Comparison of ENCODE assay signal across 12 cellular contexts in genomic region chr5:36494756-36495637, GRCh38.
DNase-seq lines count a peak whose midpoint lies in the region; ATAC-seq and TF ChIP-seq lines count a peak whose summit lies in the region.
"Had no signal": no experiment of that assay in that cellular context is flagged by ENCODE, and none has a peak within 500 bp of the region (broad histone marks: within the 10 kb centered on the region; RNA-seq: fewer than 3 reads in every experiment).

No MANE protein-coding gene starts in this region.

- H3K36me3 ChIP-seq in sigmoid colon (no peaks in the 10 kb centered on the region), ascending aorta (no peaks in the 10 kb centered on the region)
- H3K36me3 ChIP-seq: Peyer's patch had no signal

- WGBS in sigmoid colon, 2 donors: 57 to 73% methylated on average over 6 of the region's 6 CpGs

- no peak for TF ChIP-seq CTCF in foreskin keratinocyte (conservative IDR thresholded peaks at IDR 0.05)
- TF ChIP-seq CTCF in sigmoid colon (IDR thresholded peaks at IDR 0.05): no peak
- no peak for TF ChIP-seq CTCF in ascending aorta (IDR thresholded peaks at IDR 0.05)

- H3K4me3 ChIP-seq in sigmoid colon (no peak overlapping the region), ascending aorta (no peak overlapping the region)
- H3K4me3 ChIP-seq: Peyer's patch had no signal

- peaks cover 26% of the 10 kb centered on the region for H3K4me1 ChIP-seq in foreskin keratinocyte
- peaks cover 0 to 22% (median 21%) of the 10 kb centered on the region in 4 donors for H3K4me1 ChIP-seq in sigmoid colon
- H3K4me1 ChIP-seq in ascending aorta: no peaks in the 10 kb centered on the region
- H3K4me1 ChIP-seq: parathyroid adenoma, Peyer's patch had no signal

- peak; percentile 4 for DNase-seq in GM04504 (ENCODE audit: low read depth)
- DNase-seq in amniotic epithelial cell (ENCODE audit: low read depth): peak; percentile 11
- DNase-seq in foreskin keratinocyte: peak; percentile 33 to 69
- DNase-seq in sigmoid colon: peak; percentile 84
- no peak for DNase-seq in ascending aorta (ENCODE audit: low spot score in 2 of 2)
- DNase-seq in cardiac septum (ENCODE audit: low spot score): no peak
- DNase-seq in amniotic stem cell (lab: John Stamatoyannopoulos, UW): no peak
- DNase-seq: effector memory CD8-positive, alpha-beta T cell; Peyer's patch had no signal

- intact Hi-C loops in sigmoid colon (cut with DNase I): loop anchor here (10.0 kb wide), 1 partner anchor 380 kb away; the partner anchor contains the start of gene NIPBL
- intact Hi-C loops in ascending aorta (cut with DNase I): no loop called here
- intact Hi-C loops in cardiac septum (cut with DNase I): no loop called here

- no peak overlapping the region for H3K27ac ChIP-seq in foreskin keratinocyte
- peak overlapping the region; percentile 57 to 78 (median 68) for H3K27ac ChIP-seq in sigmoid colon
- H3K27ac ChIP-seq in ascending aorta: no peak overlapping the region
- H3K27ac ChIP-seq: parathyroid adenoma had no signal

- ATAC-seq in foreskin keratinocyte: peak; percentile 5
- ATAC-seq in activated CD4-positive, CD25-positive, alpha-beta regulatory T cell treated with anti-CD3 and anti-CD28 coated beads, Interleukin-2, amount 50 U/mL, for 24 hours: no peak
- ATAC-seq: effector memory CD8-positive, alpha-beta T cell; stimulated activated memory B cell treated with anti-CD40 and anti-IgM and Interleukin-4, amounts not matched to agents 10 μg/mL and 1 μg/mL and 100 μg/mL, for 72 hours had no signal

- TF ChIP-seq EP300 in sigmoid colon (IDR thresholded peaks at IDR 0.05): no peak

- no peaks in the 10 kb centered on the region for H3K27me3 ChIP-seq in foreskin keratinocyte
- no peaks in the 10 kb centered on the region for H3K27me3 ChIP-seq in sigmoid colon
- no peaks in the 10 kb centered on the region for H3K27me3 ChIP-seq in ascending aorta
- H3K27me3 ChIP-seq: Peyer's patch had no signal

- H3K9me3 ChIP-seq in sigmoid colon (no peaks in the 10 kb centered on the region), ascending aorta (no peaks in the 10 kb centered on the region)
- H3K9me3 ChIP-seq: Peyer's patch had no signal

- no peak for TF ChIP-seq POLR2A in sigmoid colon (IDR thresholded peaks at IDR 0.05)

Comparison
In these comparisons a context has a peak if more than half of its experiments do, and no peak if none do; other contexts are left out.
1. DNase-seq: peak in GM04504 (single experiment), amniotic epithelial cell (single experiment), foreskin keratinocyte (2 of 2) and sigmoid colon (single experiment); none in ascending aorta (0 of 2), cardiac septum (single experiment) and amniotic stem cell (single experiment).
2. H3K27ac ChIP-seq: peak in sigmoid colon (4 of 4); none in foreskin keratinocyte (single experiment) and ascending aorta (0 of 2).